In genomic region chr9:131588396-131588795, GRCh38 we compare ENCODE assay signal across 22 cellular contexts. TPM values are rescaled to one million over a fixed set of nuclear protein-coding genes. Genes with fewer than 3 reads are reported as not detected.
"Had no signal": no experiment of that assay in that cellular context is flagged by ENCODE, and none has a peak within 500 bp of the region (broad histone marks: within the 10 kb centered on the region; RNA-seq: fewer than 3 reads in every experiment).

No MANE protein-coding gene starts in this region.

- H3K27me3 ChIP-seq: neural progenitor cell, pancreas, transverse colon, vagina had no signal

- H3K9ac ChIP-seq: neural progenitor cell had no signal

- H3K27me3 Mint-ChIP-seq: activated naive CD8-positive, alpha-beta T cell treated with anti-CD3 and anti-CD28 coated beads for 36 hours had no signal

- DNase-seq: activated CD4-positive, alpha-beta T cell treated with anti-CD3 and anti-CD28 coated beads, Interleukin-2, amount 50 U/mL, for 4 hours; activated naive CD8-positive, alpha-beta T cell treated with anti-CD3 and anti-CD28 coated beads for 36 hours; activated T-cell treated with anti-CD3 and anti-CD28 coated beads, Interleukin-2, amount 50 U/mL, for 72 hours; cortex of kidney; effector memory CD4-positive, alpha-beta T cell; foreskin melanocyte; immature natural killer cell; midbrain; pancreas; stimulated activated CD4-positive, alpha-beta T cell treated with anti-CD3 and anti-CD28 coated beads, Interleukin-2, amount 100 ng/mL, for 48 hours; stimulated activated naive CD4-positive, alpha-beta T cell treated with Interleukin-2 at 50 U/mL for 16 hours; T-helper 9 cell; transverse colon had no signal

- H3K4me3 ChIP-seq: lung, neural progenitor cell, pancreas, transverse colon, vagina had no signal

- ATAC-seq: activated CD4-positive, CD25-positive, alpha-beta regulatory T cell treated with anti-CD3 and anti-CD28 coated beads, Interleukin-2, amount 50 U/mL, for 24 hours; activated T-cell treated with anti-CD3 and anti-CD28 coated beads, Interleukin-2, amount 50 U/mL, for 72 hours had no signal

- H3K9me3 ChIP-seq: pancreas, transverse colon, vagina had no signal

- H3K36me3 ChIP-seq: neural progenitor cell had no signal

- H3K4me1 Mint-ChIP-seq: brain, neural progenitor cell had no signal

- H3K4me2 ChIP-seq: neural progenitor cell had no signal

- H3K27ac Mint-ChIP-seq: activated T-cell treated with anti-CD3 and anti-CD28 coated beads, Interleukin-2, amount 50 U/mL, for 72 hours; neural progenitor cell had no signal

- H3K9me3 Mint-ChIP-seq: activated naive CD8-positive, alpha-beta T cell treated with anti-CD3 and anti-CD28 coated beads for 36 hours; activated T-cell treated with anti-CD3 and anti-CD28 coated beads, Interleukin-2, amount 50 U/mL, for 72 hours; brain; immature natural killer cell; neural progenitor cell had no signal

- H3K27ac ChIP-seq: epithelial cell of prostate, neural progenitor cell, pancreas, transverse colon, vagina had no signal

- H3K4me3 Mint-ChIP-seq: activated naive CD8-positive, alpha-beta T cell treated with anti-CD3 and anti-CD28 coated beads for 36 hours; activated T-cell treated with anti-CD3 and anti-CD28 coated beads, Interleukin-2, amount 50 U/mL, for 72 hours; brain; neural progenitor cell had no signal

- H3K4me1 ChIP-seq: neural progenitor cell, pancreas, vagina had no signal

RNA-seq across cellular contexts. Expression of gene PRRT1B, which starts 43.1 kb away (rescaled TPM):
- total RNA-seq: activated naive CD8-positive, alpha-beta T cell treated with anti-CD3 and anti-CD28 coated beads for 36 hours; activated T-cell treated with anti-CD3 and anti-CD28 coated beads, Interleukin-2, amount 50 U/mL, for 72 hours; fibroblast of lung; myocyte; skeletal muscle tissue; vagina had no signal
- polyA plus RNA-seq: fibroblast of lung, immature natural killer cell had no signal
